Comparison of ENCODE assay signal across 15 cellular contexts in the genomic region with DNA sequence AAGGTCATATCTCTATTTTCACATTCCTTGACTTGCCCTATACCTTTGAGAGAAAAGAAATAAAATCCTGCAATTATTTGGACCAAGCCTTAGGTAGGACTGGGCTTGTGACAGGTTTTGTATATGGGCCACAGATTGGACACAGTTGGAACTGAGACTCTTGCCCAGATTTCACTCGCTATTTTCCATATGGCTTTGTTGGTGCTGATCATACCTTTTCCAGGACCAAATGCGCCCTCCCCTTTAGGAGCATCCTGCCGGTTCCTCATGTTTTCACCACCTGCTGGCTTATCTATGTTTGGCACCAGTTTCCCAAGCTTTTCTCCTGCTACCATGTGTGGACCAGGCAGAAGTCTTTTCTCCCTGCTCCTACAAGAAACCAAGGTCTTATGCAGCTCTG.
DNase-seq lines count a peak whose midpoint lies in the region; ATAC-seq lines count a peak whose summit lies in the region.
"Had no signal": no experiment of that assay in that cellular context is flagged by ENCODE, and none has a peak within 500 bp of the region (broad histone marks: within the 10 kb centered on the region; RNA-seq: fewer than 3 reads in every experiment).

No MANE protein-coding gene starts in this region.

- H3K4ac ChIP-seq in mesenchymal stem cell (ENCODE audit: low read depth in 1 of 2, low read length in 2 of 2), result no peak overlapping the region

- no peak overlapping the region for H3K4me3 ChIP-seq in mesenchymal stem cell (ENCODE audit: insufficient read depth in 1 of 2, low read depth in 1 of 2, low read length in 2 of 2)
- H3K4me3 ChIP-seq: GM23248 had no signal

- ATAC-seq in GM18517 (IDR thresholded peaks at IDR 0.05; ENCODE audit: unreplicated experiment), result no peak

- no peak overlapping the region for H3K14ac ChIP-seq in mesenchymal stem cell (ENCODE audit: low read length in 2 of 2)

- H2BK5ac ChIP-seq in mesenchymal stem cell (ENCODE audit: low read depth, low read length, poor library complexity, severe bottlenecking), result no peak overlapping the region

- H2BK12ac ChIP-seq in mesenchymal stem cell (ENCODE audit: low read length in 2 of 2), result no peak overlapping the region

- H3K27me3 ChIP-seq in mesenchymal stem cell (ENCODE audit: control insufficient read depth in 1 of 2, insufficient read depth in 1 of 2, low read length in 2 of 2), result no peaks in the 10 kb centered on the region

- H3K4me1 ChIP-seq in mesenchymal stem cell (ENCODE audit: control insufficient read depth, insufficient read depth, low read depth, low read length), result no peaks in the 10 kb centered on the region

- no peak overlapping the region for H2BK120ac ChIP-seq in mesenchymal stem cell (ENCODE audit: low read depth, low read length)

- H3K79me1 ChIP-seq in mesenchymal stem cell (replicated peaks; ENCODE audit: low read length, poor library complexity, severe bottlenecking), result no peaks in the 10 kb centered on the region

- no peak overlapping the region for H4K91ac ChIP-seq in mesenchymal stem cell (ENCODE audit: low read length)

- H2AFZ ChIP-seq in mesenchymal stem cell (ENCODE audit: low read depth, low read length), result no peak overlapping the region
- H2AFZ ChIP-seq: GM23248 had no signal

- no peak overlapping the region for H3K9ac ChIP-seq in mesenchymal stem cell (ENCODE audit: low read length)
- H3K9ac ChIP-seq: GM23248 had no signal

- no peaks in the 10 kb centered on the region for H3K9me3 ChIP-seq in mesenchymal stem cell (ENCODE audit: control insufficient read depth, low read length)

- H3K4me2 ChIP-seq in mesenchymal stem cell (ENCODE audit: low read length, poor library complexity, severe bottlenecking), result no peak overlapping the region

- no peaks in the 10 kb centered on the region for H3K36me3 ChIP-seq in mesenchymal stem cell (ENCODE audit: control insufficient read depth in 1 of 2, insufficient read depth in 2 of 2, low read depth in 1 of 2, low read length in 2 of 2)

- H2BK15ac ChIP-seq in mesenchymal stem cell (ENCODE audit: low read depth, poor library complexity, severe bottlenecking), result no peak overlapping the region

- no peak overlapping the region for H4K8ac ChIP-seq in mesenchymal stem cell (ENCODE audit: low read length)

- 95% methylated on average over 3 of the region's 3 CpGs for WGBS in mesenchymal stem cell

- no peak overlapping the region for H3K27ac ChIP-seq in mesenchymal stem cell (ENCODE audit: low read length, poor library complexity, severe bottlenecking)
- H3K27ac ChIP-seq: GM23248 had no signal

- DNase-seq in NCI-H2171 treated with DMSO at 0.1 percent for 48 hours (lab: John Stamatoyannopoulos, UW), result peak; percentile 27
- no peak for DNase-seq in NCI-H2171 (lab: John Stamatoyannopoulos, UW)
- peak; percentile 98 for DNase-seq in cerebellar cortex (ENCODE audit: low spot score)
- no peak for DNase-seq in mesenchymal stem cell
- DNase-seq in HPDE6-E6E7 (ENCODE audit: extremely low spot score), result no peak
- DNase-seq: Calu3; CD4-positive, alpha-beta memory T cell; COR-L47; DMS79; EL; GF-D8; GM23248; H7; HCEC 1CT had no signal

- H3K23ac ChIP-seq in mesenchymal stem cell (ENCODE audit: low read length in 2 of 2), result no peak overlapping the region

- H3K18ac ChIP-seq in mesenchymal stem cell (ENCODE audit: low read depth in 1 of 2, low read length in 2 of 2), result no peak overlapping the region

- peak overlapping the region; percentile 63 for H2AK5ac ChIP-seq in mesenchymal stem cell (ENCODE audit: low read length, severe bottlenecking)

Comparison
In these comparisons a context has a peak if more than half of its experiments do, and no peak if none do; other contexts are left out.
1. DNase-seq: peak in NCI-H2171 treated with DMSO at 0.1 percent for 48 hours (single experiment) and cerebellar cortex (single experiment); none in NCI-H2171 (single experiment), mesenchymal stem cell (single experiment) and HPDE6-E6E7 (single experiment).